ENCODE assay signal across 8 cellular contexts in genomic region chr16:4371481-4372314, GRCh38. TPM values are rescaled to one million over a fixed set of nuclear protein-coding genes. Genes with fewer than 3 reads are reported as not detected.
A peak's percentile ranks its signal among the peaks of the same experiment; 100 is the strongest.
DNase-seq lines count a peak whose midpoint lies in the region; ATAC-seq and TF ChIP-seq lines count a peak whose summit lies in the region.

TSS of gene VASN (plus strand) at chr16:4371848. CDS start at chr16:4380878, 9,030 bp downstream.

- H3K9me3 ChIP-seq in adipocyte (ENCODE audit: control insufficient read depth, low read length) (no peaks in the 10 kb centered on the region), transverse colon (no peaks in the 10 kb centered on the region)

- TF ChIP-seq POLR2A in transverse colon (IDR thresholded peaks at IDR 0.05), result peak; percentile 83

- POLR2A ChIA-PET in T-cell (lab: Charles Lee), result interaction anchor here (0.6 to 1.0 kb wide), 2 partner anchors 39 to 287 kb away, joined by 3 read pairs; no protein-coding TSS in a partner anchor

- TF ChIP-seq CTCF in transverse colon (IDR thresholded peaks at IDR 0.05), result no peak

- TF ChIP-seq EP300 in transverse colon (IDR thresholded peaks at IDR 0.05; ENCODE audit: low read depth), result no peak

- H3K9ac ChIP-seq in adipocyte (ENCODE audit: low read length), result peak within 1 kb of the TSS; percentile 99

- ATAC-seq in HG02610 (IDR thresholded peaks at IDR 0.05; ENCODE audit: unreplicated experiment) (peak; percentile 48), T-cell (replicated peaks in 1 of 4) (peak; percentile 69 to 94 (median 90)), left cardiac atrium (peak; percentile 65 to 76), HG03457 (IDR thresholded peaks at IDR 0.05; ENCODE audit: unreplicated experiment) (no peak)

- in situ Hi-C loops in transverse colon (cut with MboI; ENCODE audit: low pct_ligation_motif_present in 1 of 4, low pct_unique_long_range_greater_than_20kb in 1 of 4, low sequenced_read_pairs in 3 of 4), result no loop called here

- DNase-seq in D341Med (ENCODE audit: low spot score) (peak; percentile 97), T-cell (peak; percentile 42 to 78 (median 68)), adipocyte (ENCODE audit: low read depth) (peak; percentile 94), left cardiac atrium (peak; percentile 83), posterior cingulate gyrus (peak; percentile 50 to 98 (median 82)), transverse colon (peak; percentile 77)

- H3K4me1 Mint-ChIP-seq in T-cell, result peaks cover 20 to 30% (median 24%) of the 10 kb centered on the region in 3 donors

- peaks cover 6% of the 10 kb centered on the region for H3K36me3 Mint-ChIP-seq in T-cell

- 13% methylated on average over 11 of the region's 86 CpGs; no CpG with 5 or more reads in 1 of the 2 donors for WGBS in transverse colon (ENCODE audit: low coverage in 1 of 2), 2 donors

- H3K4me1 ChIP-seq in adipocyte (ENCODE audit: control insufficient read depth, insufficient read depth, low read length) (peaks cover 57% of the 10 kb centered on the region), transverse colon (peaks cover 23 to 54% (median 43%) of the 10 kb centered on the region in 4 donors)

- H3K27me3 Mint-ChIP-seq in T-cell, result no peaks in the 10 kb centered on the region

- H3K4me3 Mint-ChIP-seq in T-cell, result peak within 1 kb of the TSS; percentile 71 to 80 (median 78)

- H3K27me3 ChIP-seq in adipocyte (replicated peaks; ENCODE audit: control insufficient read depth, insufficient read depth, low read length) (no peaks in the 10 kb centered on the region), transverse colon (no peaks in the 10 kb centered on the region)

- intact Hi-C loops in left cardiac atrium (cut with DNase I), result no loop called here
- intact Hi-C loops in posterior cingulate gyrus (cut with DNase I), result no loop called here
- intact Hi-C loops in transverse colon (cut with DNase I; ENCODE audit: low total_unique reads), result no loop called here

- H3K9me3 Mint-ChIP-seq in T-cell, result no peaks in the 10 kb centered on the region

- H3K27ac Mint-ChIP-seq in T-cell, result peak within 1 kb of the TSS; percentile 67 to 79

- H3K36me3 ChIP-seq in adipocyte (ENCODE audit: control insufficient read depth, insufficient read depth, low read length, severe bottlenecking) (no peaks in the 10 kb centered on the region), transverse colon (no peaks in the 10 kb centered on the region)

- H3K27ac ChIP-seq in transverse colon, result peak within 1 kb of the TSS; percentile 78 to 92 (median 83)

- H3K4me3 ChIP-seq in adipocyte (ENCODE audit: low read length) (peak within 1 kb of the TSS; percentile 98), transverse colon (peak within 1 kb of the TSS; percentile 52 to 67 (median 58))

- CTCF ChIA-PET in T-cell (lab: Charles Lee), result no interaction called here

RNA-seq across cellular contexts. Expression of gene VASN, which starts in this region (rescaled TPM):
- total RNA-seq in T-cell (under 1 TPM; 0.38 to 0.89 (median 0.56) TPM), left cardiac atrium (10 to 100 TPM; 10.6 to 20.0 TPM), transverse colon (10 to 100 TPM in 2 of 4 donors, 1 to 10 TPM in 2; 3.4 to 18.7 (median 9.0) TPM)

Comparison
In these comparisons a context has a peak if more than half of its experiments do, and no peak if none do; other contexts are left out.
1. Peak in DNase-seq and ATAC-seq in T-cell; RNA of the gene not detected or under 1 TPM.